ENCODE assay signal across 1 cellular context in the genomic region with DNA sequence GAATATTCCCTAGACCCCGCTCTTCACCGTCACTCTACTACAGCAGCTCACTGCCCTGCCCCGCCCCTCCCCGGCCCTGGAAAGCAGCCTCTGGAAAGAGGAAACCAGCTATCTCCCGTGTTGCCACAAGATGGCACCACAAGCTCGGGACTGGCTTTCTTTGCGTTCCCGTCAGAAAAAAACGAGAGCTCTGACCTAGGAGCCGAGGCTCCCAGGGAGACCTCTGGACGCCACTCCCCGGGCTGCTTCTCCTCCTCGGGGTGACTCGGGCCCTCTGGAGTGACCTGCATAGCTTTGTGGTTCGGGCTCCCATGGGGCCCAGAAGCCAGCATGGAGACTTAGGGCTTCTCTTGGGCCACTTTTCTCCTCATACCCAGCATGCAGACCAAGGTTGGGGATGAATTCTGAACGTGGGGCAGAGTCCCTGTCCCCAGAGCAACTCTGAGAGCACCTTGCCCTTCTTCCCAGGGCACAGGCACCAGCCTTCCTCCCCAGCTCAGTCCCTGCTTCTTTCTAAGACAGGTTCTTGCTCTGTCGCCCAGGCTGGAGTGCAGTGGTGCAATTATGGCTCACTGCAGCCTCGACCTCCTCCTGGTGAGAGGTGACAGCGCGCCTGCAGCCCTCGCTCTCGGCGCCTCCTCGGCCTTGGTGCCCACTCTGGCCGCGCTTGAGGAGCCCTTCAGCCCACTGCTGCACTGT.
TF ChIP-seq lines count a peak whose summit lies in the region.

No MANE protein-coding gene starts in this region.

TF ChIP-seq in HCT116, 20 proteins besides CTCF, POLR2A, EP300 and RAD21 (continued from another document):
- TF ChIP-seq REST (IDR thresholded peaks at IDR 0.05; ENCODE audit: low read depth) (no peak), ZFX (IDR thresholded peaks at IDR 0.05) (no peak), YY1 (IDR thresholded peaks at IDR 0.05; ENCODE audit: extremely low read depth, insufficient replicate concordance, low read depth, low read length) (no peak), SP1 (IDR thresholded peaks at IDR 0.05; ENCODE audit: low read depth) (no peak)
